In genomic region chr12:100163416-100164152, GRCh38 we compare ENCODE assay signal across 8 cellular contexts. TPM values are rescaled to one million over a fixed set of nuclear protein-coding genes. Genes with fewer than 3 reads are reported as not detected.
DNase-seq lines count a peak whose midpoint lies in the region; ATAC-seq and TF ChIP-seq lines count a peak whose summit lies in the region.

No MANE protein-coding gene starts in this region.

- H3F3A ChIP-seq in OCI-LY1 (ENCODE audit: insufficient read depth, low read length): no peaks in the 10 kb centered on the region

- H3K27me3 Mint-ChIP-seq in naive B cell: no peaks in the 10 kb centered on the region
- H3K27me3 Mint-ChIP-seq in stimulated activated naive B cell treated with anti-CD40 and anti-IgM and Interleukin-4, amounts not matched to agents 10 μg/mL and 1 μg/mL and 100 μg/mL, for 72 hours: no peaks in the 10 kb centered on the region

- no peaks in the 10 kb centered on the region for H3K36me3 Mint-ChIP-seq in naive B cell
- H3K36me3 Mint-ChIP-seq in stimulated activated naive B cell treated with anti-CD40 and anti-IgM and Interleukin-4, amounts not matched to agents 10 μg/mL and 1 μg/mL and 100 μg/mL, for 72 hours: peaks cover 2 to 3% of the 10 kb centered on the region in 2 donors

- H3K9me3 ChIP-seq in OCI-LY1 (ENCODE audit: low read length): no peaks in the 10 kb centered on the region

- 0 out of 2 replicates have a peak, but pooled peaks cover 5% of the 10 kb centered on the region for H3K36me3 ChIP-seq in OCI-LY1 (ENCODE audit: insufficient read depth, low read length)

- DNase-seq in COR-L47 (lab: John Stamatoyannopoulos, UW): peak; percentile 80
- peak in 75 of 76 experiments; percentile 37 to 93 (median 84) for DNase-seq in HUDEP-2 (lab: John Stamatoyannopoulos, UW; ENCODE audit: unreplicated experiment in 76 of 76)
- DNase-seq in activated T-cell treated with anti-CD3 and anti-CD28 coated beads, Interleukin-2, amount 50 U/mL, for 1 hour: peak; percentile 73
- DNase-seq in naive B cell: peak; percentile 54
- DNase-seq in stimulated activated naive B cell treated with anti-CD40 and anti-IgM and Interleukin-4, amounts not matched to agents 10 μg/mL and 1 μg/mL and 100 μg/mL, for 72 hours: peak; percentile 64

- no peaks in the 10 kb centered on the region for H3K27me3 ChIP-seq in OCI-LY1 (ENCODE audit: insufficient read depth, low read length)

- peaks cover 11 to 14% (median 11%) of the 10 kb centered on the region in 3 donors for H3K4me1 Mint-ChIP-seq in naive B cell
- peaks cover 6 to 11% of the 10 kb centered on the region in 2 donors for H3K4me1 Mint-ChIP-seq in stimulated activated naive B cell treated with anti-CD40 and anti-IgM and Interleukin-4, amounts not matched to agents 10 μg/mL and 1 μg/mL and 100 μg/mL, for 72 hours

- no peaks in the 10 kb centered on the region for H3K9me2 ChIP-seq in OCI-LY1 (ENCODE audit: low read depth, low read length)

- no peaks in the 10 kb centered on the region for H3K9me3 Mint-ChIP-seq in naive B cell
- H3K9me3 Mint-ChIP-seq in stimulated activated naive B cell treated with anti-CD40 and anti-IgM and Interleukin-4, amounts not matched to agents 10 μg/mL and 1 μg/mL and 100 μg/mL, for 72 hours: no peaks in the 10 kb centered on the region

- H3K27ac ChIP-seq in OCI-LY1 (ENCODE audit: low read depth, low read length, poor library complexity, severe bottlenecking): no peak overlapping the region

- H3K79me2 ChIP-seq in OCI-LY1 (ENCODE audit: insufficient read depth, low read length): no peaks in the 10 kb centered on the region

- no peaks in the 10 kb centered on the region for H4K20me1 ChIP-seq in OCI-LY1 (ENCODE audit: insufficient read depth, low read length)

- H2AFZ ChIP-seq in OCI-LY1 (ENCODE audit: low read length): no peak overlapping the region

- H3K27ac Mint-ChIP-seq in naive B cell: peak overlapping the region in 2 of 6 donors; percentile 29 to 33
- peak overlapping the region; percentile 20 for H3K27ac Mint-ChIP-seq in stimulated activated naive B cell treated with anti-CD40 and anti-IgM and Interleukin-4, amounts not matched to agents 10 μg/mL and 1 μg/mL and 100 μg/mL, for 72 hours

- TF ChIP-seq CTCF in OCI-LY1 (IDR thresholded peaks at IDR 0.05; ENCODE audit: low read length): no peak

- peak overlapping the region; percentile 35 for H3K4me3 ChIP-seq in OCI-LY1 (ENCODE audit: low read depth, low read length, poor library complexity, severe bottlenecking)

- ATAC-seq in GM21515 (IDR thresholded peaks at IDR 0.05; ENCODE audit: unreplicated experiment) (peak; percentile 99), esophagus mucosa (peak; percentile 98), naive B cell (ENCODE audit: low read depth in 2 of 2) (peak; percentile 100)
- ATAC-seq in stimulated activated naive B cell treated with anti-CD40 and anti-IgM and Interleukin-4, amounts not matched to agents 10 μg/mL and 1 μg/mL and 100 μg/mL, for 72 hours (replicated peaks): peak; percentile 100

- peaks cover 9% of the 10 kb centered on the region for H3K4me1 ChIP-seq in OCI-LY1 (ENCODE audit: insufficient read depth, low read length, severe bottlenecking)

- H3K9ac ChIP-seq in OCI-LY1 (ENCODE audit: low read length): no peak overlapping the region

- peak overlapping the region; percentile 54; the same call in 1 of the 2 replicates for H3K4me2 ChIP-seq in OCI-LY1 (ENCODE audit: low read length)

- peak overlapping the region in 7 of 8 donors; percentile 37 to 86 (median 74) for H3K4me3 Mint-ChIP-seq in naive B cell
- peak overlapping the region; percentile 70 to 72 for H3K4me3 Mint-ChIP-seq in stimulated activated naive B cell treated with anti-CD40 and anti-IgM and Interleukin-4, amounts not matched to agents 10 μg/mL and 1 μg/mL and 100 μg/mL, for 72 hours

RNA-seq across cellular contexts. Expression of gene BLTP3B, which starts 20.9 kb away (rescaled TPM):
- 13.5 TPM for total RNA-seq in esophagus mucosa
- polyA plus RNA-seq in naive B cell (ENCODE audit: low read depth in 6 of 6): 10 to 100 TPM; 19.9 to 34.6 (median 25.0) TPM

RNA-seq across cellular contexts. Expression of gene ACTR6, which starts 37.0 kb away (rescaled TPM):
- 20.4 TPM for total RNA-seq in esophagus mucosa
- polyA plus RNA-seq in naive B cell (ENCODE audit: low read depth in 6 of 6): 10 to 100 TPM; 29.3 to 40.0 (median 34.9) TPM
